Comparison of ENCODE assay signal across 2 cellular contexts in genomic region chr1:200741808-200742207, GRCh38.
TF ChIP-seq lines count a peak whose summit lies in the region.

No MANE protein-coding gene starts in this region.

TF ChIP-seq in A549, 52 proteins besides CTCF, POLR2A, EP300 and RAD21:
- TF ChIP-seq FOSL2 (IDR thresholded peaks at IDR 0.05) (no peak), FOSL2 (CRISPR knock-in tag; IDR thresholded peaks at IDR 0.05) (no peak), REST (IDR thresholded peaks at IDR 0.05) (no peak), FOXS1 (CRISPR knock-in tag; IDR thresholded peaks at IDR 0.05) (no peak), RARB (CRISPR knock-in tag; IDR thresholded peaks at IDR 0.05) (no peak), HES2 (IDR thresholded peaks at IDR 0.05) (no peak), PBX3 (IDR thresholded peaks at IDR 0.05) (no peak), EHMT2 (IDR thresholded peaks at IDR 0.05; ENCODE audit: low read depth) (no peak), HOXB13 (CRISPR knock-in tag; IDR thresholded peaks at IDR 0.05; ENCODE audit: low read depth) (no peak), MAX (IDR thresholded peaks at IDR 0.05) (no peak), MYC (IDR thresholded peaks at IDR 0.05; ENCODE audit: borderline replicate concordance, low read length) (no peak), KDM5A (IDR thresholded peaks at IDR 0.05) (no peak), ZSCAN20 (CRISPR knock-in tag; IDR thresholded peaks at IDR 0.05) (no peak), CBX8 (IDR thresholded peaks at IDR 0.05) (no peak), MAFK (IDR thresholded peaks at IDR 0.05; ENCODE audit: partially characterized antibody) (no peak), HOXB5 (CRISPR knock-in tag; IDR thresholded peaks at IDR 0.05) (no peak), HDAC2 (IDR thresholded peaks at IDR 0.05) (no peak), ESRRA (IDR thresholded peaks at IDR 0.05; ENCODE audit: borderline replicate concordance, low read length) (no peak), JUNB (IDR thresholded peaks at IDR 0.05) (no peak), HEYL (CRISPR knock-in tag; IDR thresholded peaks at IDR 0.05) (no peak)
TF ChIP-seq in A549: peak in this region for 0.

TF ChIP-seq in K562, 482 proteins besides CTCF, POLR2A, EP300 and RAD21:
- TF ChIP-seq RCOR1 (IDR thresholded peaks at IDR 0.05; ENCODE audit: borderline replicate concordance in 1 of 2, low read depth in 2 of 2, low read length in 2 of 2) (0 out of 4 replicates have a peak, but pooled peaks of 1 of the 2 experiments have one; percentile 25), KDM1A (IDR thresholded peaks at IDR 0.05) (peak; percentile 59 to 60; a peak in 3 of 4 replicates), DDX20 (tag; IDR thresholded peaks at IDR 0.05; ENCODE audit: low read depth) (no peak)
